ENCODE assay signal across 9 cellular contexts in the genomic region with DNA sequence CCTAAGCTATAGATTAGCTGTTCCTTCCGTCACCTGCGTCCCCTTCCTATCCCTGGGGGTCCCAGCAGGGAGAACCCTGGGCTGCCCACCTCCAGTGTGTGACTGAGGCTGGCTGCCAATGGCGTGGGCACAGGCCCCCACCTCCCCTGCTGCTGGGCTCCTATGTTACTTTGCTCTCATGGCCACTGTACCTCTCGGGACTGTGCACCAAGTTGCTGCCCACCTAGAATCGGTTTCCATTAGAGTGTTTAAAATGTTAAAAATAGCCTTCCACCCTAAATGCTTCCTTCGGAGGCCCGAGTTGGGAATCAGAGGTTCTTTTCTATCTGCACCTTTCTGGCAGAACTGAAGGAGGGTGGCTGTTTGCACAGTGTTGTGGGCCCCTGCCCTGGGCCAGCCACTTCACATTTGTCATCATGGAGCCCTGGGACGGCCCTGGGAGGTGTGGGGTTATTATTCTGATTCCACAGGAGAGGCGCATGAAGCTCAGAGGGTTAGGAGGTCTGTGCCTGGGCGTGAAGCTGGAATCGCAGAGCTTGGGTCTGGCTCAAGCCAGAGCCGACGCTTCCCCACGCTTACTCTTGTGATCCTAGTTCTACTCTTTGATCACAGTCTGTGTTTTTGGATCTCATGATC. TPM values are rescaled to one million over a fixed set of nuclear protein-coding genes. Genes with fewer than 3 reads are reported as not detected.
DNase-seq lines count a peak whose midpoint lies in the region; ATAC-seq, FAIRE-seq and TF ChIP-seq lines count a peak whose summit lies in the region.
"Had no signal": no experiment of that assay in that cellular context is flagged by ENCODE, and none has a peak within 500 bp of the region (broad histone marks: within the 10 kb centered on the region; RNA-seq: fewer than 3 reads in every experiment).

No MANE protein-coding gene starts in this region.

- no peaks in the 10 kb centered on the region for H3K36me3 ChIP-seq in kidney (ENCODE audit: control insufficient read depth in 1 of 2, insufficient read depth in 2 of 2, low read length in 2 of 2)

- peaks cover 2% of the 10 kb centered on the region for H3K27me3 Mint-ChIP-seq in IgD-negative memory B cell
- H3K27me3 Mint-ChIP-seq in activated T-helper 2 cell treated with anti-CD3 and anti-CD28 coated beads, Interferon-gamma antibody, Interleukin-2, Interleukin-4, amounts not matched to agents 10 μg/mL and 5 μg/mL and 100 μg/mL, durations not matched to agents 14 hours and 24 hours and 36 hours (ENCODE audit: low read depth): no peaks in the 10 kb centered on the region
- H3K27me3 Mint-ChIP-seq in stimulated activated memory B cell treated with anti-CD40 and anti-IgM and Interleukin-4, amounts not matched to agents 10 μg/mL and 1 μg/mL and 100 μg/mL, for 72 hours: no peaks in the 10 kb centered on the region
- peaks cover 6% of the 10 kb centered on the region for H3K27me3 Mint-ChIP-seq in endothelial cell (ENCODE audit: unreplicated experiment)

- no peak for DNase-seq in activated T-helper 2 cell treated with anti-CD3 and anti-CD28 coated beads, Interferon-gamma antibody, Interleukin-2, Interleukin-4, amounts not matched to agents 10 μg/mL and 5 μg/mL and 100 μg/mL, durations not matched to agents 14 hours and 24 hours and 36 hours (ENCODE audit: low spot score)
- no peak for DNase-seq in kidney
- no peak for DNase-seq in endothelial cell (ENCODE audit: low spot score)
- DNase-seq in NCI-H774 (lab: John Stamatoyannopoulos, UW): no peak
- DNase-seq: NCI-H187 had no signal

- peak overlapping the region; percentile 26 to 29 for H3K27ac ChIP-seq in kidney (ENCODE audit: low read depth in 2 of 2, low read length in 2 of 2)

- peak overlapping the region; percentile 99 to 100 (median 99) for H3K27ac Mint-ChIP-seq in IgD-negative memory B cell
- peak overlapping the region; percentile 96 for H3K27ac Mint-ChIP-seq in activated T-helper 2 cell treated with anti-CD3 and anti-CD28 coated beads, Interferon-gamma antibody, Interleukin-2, Interleukin-4, amounts not matched to agents 10 μg/mL and 5 μg/mL and 100 μg/mL, durations not matched to agents 14 hours and 24 hours and 36 hours
- H3K27ac Mint-ChIP-seq in stimulated activated memory B cell treated with anti-CD40 and anti-IgM and Interleukin-4, amounts not matched to agents 10 μg/mL and 1 μg/mL and 100 μg/mL, for 72 hours: peak overlapping the region; percentile 91
- H3K27ac Mint-ChIP-seq in endothelial cell (ENCODE audit: unreplicated experiment): no peak overlapping the region

- H3K9ac ChIP-seq in kidney (ENCODE audit: low read length in 2 of 2): no peak overlapping the region

- intact Hi-C loops in activated T-helper 2 cell treated with anti-CD3 and anti-CD28 coated beads, Interferon-gamma antibody, Interleukin-2, Interleukin-4, amounts not matched to agents 10 μg/mL and 5 μg/mL and 100 μg/mL, durations not matched to agents 14 hours and 24 hours and 36 hours (cut with micrococcal nuclease): loop anchor here (1.0 kb wide), 1 partner anchor 31 kb away; no protein-coding TSS in a partner anchor
- intact Hi-C loops in kidney (cut with DNase I): no loop called here

- H3K36me3 Mint-ChIP-seq in IgD-negative memory B cell: peaks cover 2% of the 10 kb centered on the region
- H3K36me3 Mint-ChIP-seq in activated T-helper 2 cell treated with anti-CD3 and anti-CD28 coated beads, Interferon-gamma antibody, Interleukin-2, Interleukin-4, amounts not matched to agents 10 μg/mL and 5 μg/mL and 100 μg/mL, durations not matched to agents 14 hours and 24 hours and 36 hours (ENCODE audit: low read depth): peaks cover 4% of the 10 kb centered on the region
- H3K36me3 Mint-ChIP-seq in stimulated activated memory B cell treated with anti-CD40 and anti-IgM and Interleukin-4, amounts not matched to agents 10 μg/mL and 1 μg/mL and 100 μg/mL, for 72 hours: peaks cover 11% of the 10 kb centered on the region
- H3K36me3 Mint-ChIP-seq in endothelial cell (ENCODE audit: low read depth, unreplicated experiment): peaks cover 5% of the 10 kb centered on the region

- H3K4me1 ChIP-seq in kidney (ENCODE audit: control insufficient read depth in 1 of 2, insufficient read depth in 1 of 2, low read depth in 1 of 2, low read length in 2 of 2): peaks cover 24% of the 10 kb centered on the region in 2 donors

- no peaks in the 10 kb centered on the region for H3K9me3 ChIP-seq in kidney (ENCODE audit: control insufficient read depth in 1 of 2, low read length in 2 of 2)

- no peak for FAIRE-seq in kidney (lab: Jason Lieb, UNC)

- H3K4me1 Mint-ChIP-seq in IgD-negative memory B cell: peaks cover 59 to 77% (median 75%) of the 10 kb centered on the region in 3 donors
- H3K4me1 Mint-ChIP-seq in activated T-helper 2 cell treated with anti-CD3 and anti-CD28 coated beads, Interferon-gamma antibody, Interleukin-2, Interleukin-4, amounts not matched to agents 10 μg/mL and 5 μg/mL and 100 μg/mL, durations not matched to agents 14 hours and 24 hours and 36 hours (ENCODE audit: low read depth): peaks cover 78% of the 10 kb centered on the region
- H3K4me1 Mint-ChIP-seq in stimulated activated memory B cell treated with anti-CD40 and anti-IgM and Interleukin-4, amounts not matched to agents 10 μg/mL and 1 μg/mL and 100 μg/mL, for 72 hours: peaks cover 87% of the 10 kb centered on the region
- peaks cover 13% of the 10 kb centered on the region for H3K4me1 Mint-ChIP-seq in endothelial cell (ENCODE audit: unreplicated experiment)

- no peak for TF ChIP-seq CTCF in kidney (IDR thresholded peaks at IDR 0.05; ENCODE audit: borderline replicate concordance, extremely low read depth, insufficient read depth)
- TF ChIP-seq CTCF in endothelial cell (IDR thresholded peaks at IDR 0.05; ENCODE audit: unreplicated experiment): no peak

- peak; percentile 13 for ATAC-seq in stimulated activated memory B cell treated with anti-CD40 and anti-IgM and Interleukin-4, amounts not matched to agents 10 μg/mL and 1 μg/mL and 100 μg/mL, for 72 hours
- ATAC-seq in HG02938 (IDR thresholded peaks at IDR 0.05; ENCODE audit: unreplicated experiment): no peak
- ATAC-seq in GM21381 (IDR thresholded peaks at IDR 0.05; ENCODE audit: unreplicated experiment): no peak

- no peaks in the 10 kb centered on the region for H3K9me3 Mint-ChIP-seq in IgD-negative memory B cell
- H3K9me3 Mint-ChIP-seq in activated T-helper 2 cell treated with anti-CD3 and anti-CD28 coated beads, Interferon-gamma antibody, Interleukin-2, Interleukin-4, amounts not matched to agents 10 μg/mL and 5 μg/mL and 100 μg/mL, durations not matched to agents 14 hours and 24 hours and 36 hours: no peaks in the 10 kb centered on the region
- H3K9me3 Mint-ChIP-seq in stimulated activated memory B cell treated with anti-CD40 and anti-IgM and Interleukin-4, amounts not matched to agents 10 μg/mL and 1 μg/mL and 100 μg/mL, for 72 hours: no peaks in the 10 kb centered on the region
- H3K9me3 Mint-ChIP-seq in endothelial cell (ENCODE audit: unreplicated experiment): no peaks in the 10 kb centered on the region

- H3K4me3 Mint-ChIP-seq in IgD-negative memory B cell: peak overlapping the region; percentile 67 to 94 (median 84)
- H3K4me3 Mint-ChIP-seq in activated T-helper 2 cell treated with anti-CD3 and anti-CD28 coated beads, Interferon-gamma antibody, Interleukin-2, Interleukin-4, amounts not matched to agents 10 μg/mL and 5 μg/mL and 100 μg/mL, durations not matched to agents 14 hours and 24 hours and 36 hours (ENCODE audit: low read depth): peak overlapping the region; percentile 61
- peak overlapping the region; percentile 72 for H3K4me3 Mint-ChIP-seq in stimulated activated memory B cell treated with anti-CD40 and anti-IgM and Interleukin-4, amounts not matched to agents 10 μg/mL and 1 μg/mL and 100 μg/mL, for 72 hours
- H3K4me3 Mint-ChIP-seq in endothelial cell (ENCODE audit: unreplicated experiment): no peak overlapping the region

- no peak overlapping the region for H3K4me3 ChIP-seq in kidney (ENCODE audit: low read length in 2 of 2)

RNA-seq across cellular contexts. Expression of a gene that starts 29.1 kb away (rescaled TPM):
- polyA plus RNA-seq in IgD-negative memory B cell (8.4 TPM), kidney (ENCODE audit: insufficient read depth, low read depth, low replicate concordance) (1.2 TPM)
- 2.4 and 2.6 TPM in 2 replicates for total RNA-seq in activated T-helper 2 cell treated with anti-CD3 and anti-CD28 coated beads, Interferon-gamma antibody, Interleukin-2, Interleukin-4, amounts not matched to agents 10 μg/mL and 5 μg/mL and 100 μg/mL, durations not matched to agents 14 hours and 24 hours and 36 hours
- total RNA-seq in kidney (8.9 TPM), endothelial cell (ENCODE audit: unreplicated experiment) (1.1 TPM)

RNA-seq across cellular contexts. Expression of a gene that starts 52.2 kb away (rescaled TPM):
- polyA plus RNA-seq in IgD-negative memory B cell: 47.3 TPM
- 54.0 and 54.9 TPM in 2 replicates for total RNA-seq in activated T-helper 2 cell treated with anti-CD3 and anti-CD28 coated beads, Interferon-gamma antibody, Interleukin-2, Interleukin-4, amounts not matched to agents 10 μg/mL and 5 μg/mL and 100 μg/mL, durations not matched to agents 14 hours and 24 hours and 36 hours
- total RNA-seq in kidney: 40.0 TPM
- 11.7 TPM for polyA plus RNA-seq in kidney (ENCODE audit: insufficient read depth, low read depth, low replicate concordance)
- 66.3 TPM for total RNA-seq in endothelial cell (ENCODE audit: unreplicated experiment)

RNA-seq across cellular contexts. Expression of a gene that starts 54.4 kb away (rescaled TPM):
- polyA plus RNA-seq in IgD-negative memory B cell (11.6 TPM), kidney (ENCODE audit: insufficient read depth, low read depth, low replicate concordance) (15.5 TPM)
- 64.9 and 65.6 TPM in 2 replicates for total RNA-seq in activated T-helper 2 cell treated with anti-CD3 and anti-CD28 coated beads, Interferon-gamma antibody, Interleukin-2, Interleukin-4, amounts not matched to agents 10 μg/mL and 5 μg/mL and 100 μg/mL, durations not matched to agents 14 hours and 24 hours and 36 hours
- total RNA-seq in kidney (31.8 TPM), endothelial cell (ENCODE audit: unreplicated experiment) (41.2 TPM)
